In the genomic region with DNA sequence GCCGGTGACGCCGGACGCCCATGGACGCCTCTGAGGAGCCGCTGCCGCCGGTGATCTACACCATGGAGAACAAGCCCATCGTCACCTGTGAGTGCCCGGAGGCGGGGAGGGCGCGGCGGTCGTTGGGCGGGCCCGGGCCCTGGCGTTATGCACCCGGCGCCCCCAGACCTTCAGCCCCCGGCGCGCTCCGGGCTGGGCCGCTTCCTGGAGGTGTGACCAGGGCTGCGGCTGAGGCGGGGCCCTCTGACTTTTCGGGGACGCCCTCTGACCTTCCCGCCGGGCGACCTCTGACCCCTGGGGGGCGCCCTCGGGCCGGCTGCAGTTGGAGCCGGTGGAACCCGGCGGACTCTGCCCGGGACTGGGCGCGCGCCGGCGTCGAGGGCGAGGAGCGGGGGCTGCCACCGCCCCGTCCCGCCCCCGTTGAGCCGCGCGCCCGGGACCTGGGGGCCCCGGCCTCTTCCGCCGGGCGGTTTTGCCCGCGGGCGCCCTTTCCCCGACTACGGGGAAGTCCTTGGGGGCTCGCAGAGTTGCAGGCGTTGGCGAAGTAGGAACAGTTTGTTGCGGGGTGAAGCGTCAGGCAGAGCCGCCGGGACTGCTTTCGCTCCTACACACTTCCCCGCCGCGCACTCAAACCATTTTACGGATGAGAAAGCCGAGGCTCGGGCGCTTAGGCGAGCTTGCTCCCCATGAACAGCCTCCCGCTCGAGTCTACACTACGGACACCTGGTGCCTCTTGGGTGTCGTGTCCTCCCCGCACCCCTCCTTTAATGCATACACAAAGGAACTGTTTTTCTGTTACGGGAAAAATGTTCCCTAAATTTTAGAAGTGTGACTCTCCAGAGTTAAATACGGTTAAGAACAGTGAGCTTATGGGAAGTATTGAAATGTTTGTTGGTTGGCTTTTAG, we compare ENCODE assay signal across 8 cellular contexts. TPM values are rescaled to one million over a fixed set of nuclear protein-coding genes. Genes with fewer than 3 reads are reported as not detected.
A peak's percentile ranks its signal among the peaks of the same experiment; 100 is the strongest.
DNase-seq lines count a peak whose midpoint lies in the region; TF ChIP-seq lines count a peak whose summit lies in the region.

No MANE protein-coding gene starts in this region.

- H3K36me3 ChIP-seq in GM06990 (ENCODE audit: control insufficient read depth, insufficient read depth, low read length) (no peaks in the 10 kb centered on the region), H7 (replicated peaks; ENCODE audit: control insufficient read depth, insufficient read depth, low read length) (no peaks in the 10 kb centered on the region), mammary epithelial cell (ENCODE audit: insufficient read depth, low read length) (no peaks in the 10 kb centered on the region), kidney epithelial cell (ENCODE audit: control insufficient read depth, insufficient read depth, low read length) (no peaks in the 10 kb centered on the region)

- WGBS in mammary epithelial cell (ENCODE audit: low coverage, missing lambda C conversion rate), result 0% methylated on average over 16 of the region's 87 CpGs

- H3K27me3 ChIP-seq in GM06990 (replicated peaks; ENCODE audit: control insufficient read depth, insufficient read depth, low read length), result no peaks in the 10 kb centered on the region
- no peaks in the 10 kb centered on the region for H3K27me3 ChIP-seq in H7 (ENCODE audit: control insufficient read depth, insufficient read depth, low read length)
- H3K27me3 ChIP-seq in mammary epithelial cell (ENCODE audit: insufficient read depth, low read length), result no peaks in the 10 kb centered on the region
- no peaks in the 10 kb centered on the region for H3K27me3 ChIP-seq in kidney epithelial cell (ENCODE audit: control insufficient read depth, insufficient read depth, low read length)

- H3K4me2 ChIP-seq in mammary epithelial cell (ENCODE audit: insufficient read depth, low read depth, low read length), result peak overlapping the region; percentile 90

- TF ChIP-seq CTCF in GM06990 (IDR thresholded peaks at IDR 0.05; ENCODE audit: insufficient read depth, low read length, poor library complexity, severe bottlenecking) (peak; percentile 61), WI38 (IDR thresholded peaks at IDR 0.05; ENCODE audit: low read depth, low read length) (no peak), mammary epithelial cell (conservative IDR thresholded peaks at IDR 0.05 in 1 of 2, IDR thresholded peaks at IDR 0.05 in 1 of 2; ENCODE audit: extremely low read depth in 1 of 2, insufficient read depth in 1 of 2, low read depth in 1 of 2, low read length in 2 of 2) (no peak), kidney epithelial cell (IDR thresholded peaks at IDR 0.05; ENCODE audit: insufficient read depth, low read length, poor library complexity, severe bottlenecking) (no peak)

- in situ Hi-C loops in mammary epithelial cell (cut with MboI; ENCODE audit: low sequenced_read_pairs in 2 of 2), result no loop called here

- H3K4me3 ChIP-seq in GM06990 (replicated peaks; ENCODE audit: low read depth, low read length) (peak overlapping the region; percentile 87), H7 (ENCODE audit: insufficient read depth, low read depth, low read length) (peak overlapping the region; percentile 84), WI38 (ENCODE audit: low read depth, low read length) (peak overlapping the region; percentile 77), mammary epithelial cell (replicated peaks in 1 of 3; ENCODE audit: insufficient read depth in 1 of 3, low read depth in 2 of 3, low read length in 3 of 3) (peak overlapping the region; percentile 43 to 84 (median 61)), kidney epithelial cell (ENCODE audit: low read depth, low read length) (peak overlapping the region; percentile 85)

- DNase-seq in GM06990 (ENCODE audit: extremely low read depth, insufficient read length) (peak; percentile 87), H7 (peak; percentile 98), M059J (ENCODE audit: low read depth) (peak; percentile 42), mammary epithelial cell (peak; percentile 40), kidney epithelial cell (ENCODE audit: low read depth) (no peak), NCI-H2081 treated with DMSO at 0.1 percent for 48 hours (lab: John Stamatoyannopoulos, UW) (no peak)
- DNase-seq in stimulated activated CD4-positive, alpha-beta T cell treated with anti-CD3 and anti-CD28 coated beads, Interleukin-1b, Interleukin-23, amount 100 ng/mL, for 1 hour (ENCODE audit: low read depth in 2 of 2), result peak; percentile 51 to 63

- H4K20me1 ChIP-seq in mammary epithelial cell (ENCODE audit: insufficient read depth, low read length), result peaks cover 2% of the 10 kb centered on the region

- intact Hi-C loops in mammary epithelial cell (cut with micrococcal nuclease), result no loop called here

- peak overlapping the region; percentile 67 for H3K27ac ChIP-seq in mammary epithelial cell (ENCODE audit: insufficient read depth, low read depth, low read length)

- dilution Hi-C loops in mammary epithelial cell (cut with HindIII; ENCODE audit: low sequenced_read_pairs), result loop anchor here (5.0 kb wide), 3 partner anchors 200 to 325 kb away; a partner anchor contains a TSS

- no peaks in the 10 kb centered on the region for H3K9me3 ChIP-seq in mammary epithelial cell (replicated peaks; ENCODE audit: insufficient read depth, low read length)

- H3K9ac ChIP-seq in mammary epithelial cell (ENCODE audit: insufficient read depth, low read length), result peak overlapping the region; percentile 67

- no TSS peak for BruUV-seq in mammary epithelial cell (replicated peaks; lab: Mats Ljungman, UMichigan)

- CTCF ChIA-PET in mammary epithelial cell (lab: Charles Lee; ENCODE audit: low non-redundant PET), result no interaction called here

- H2AFZ ChIP-seq in mammary epithelial cell (ENCODE audit: low read depth, low read length), result peak overlapping the region; percentile 88

- H3K4me1 ChIP-seq in mammary epithelial cell (ENCODE audit: insufficient read depth, low read length), result peaks cover 13% of the 10 kb centered on the region

- peaks cover 60% of the 10 kb centered on the region for H3K79me2 ChIP-seq in mammary epithelial cell (ENCODE audit: insufficient read depth, low read length)

RNA-seq across cellular contexts. Expression of a gene that starts 0.6 kb away (rescaled TPM):
- total RNA-seq in H7 (2014; rRNA removed; shearing (Covaris generic)), result 24.8 and 34.5 TPM in 2 replicates
- 18.4 and 33.1 TPM in 2 replicates for total RNA-seq in M059J (2014; rRNA removed; shearing (Covaris generic))
- total RNA-seq in mammary epithelial cell, result 10 to 100 TPM; 36.3 to 37.3 TPM
- 18.3 TPM for polyA plus RNA-seq in mammary epithelial cell
- polyA minus RNA-seq in mammary epithelial cell, result 113 TPM
- 30.9 and 35.0 TPM in 2 replicates for total RNA-seq in kidney epithelial cell

Comparison
In these comparisons a context has a peak if more than half of its experiments do, and no peak if none do; other contexts are left out.
1. DNase-seq: peak in GM06990 (single experiment), H7 (single experiment), M059J (single experiment), mammary epithelial cell (single experiment) and stimulated activated CD4-positive, alpha-beta T cell treated with anti-CD3 and anti-CD28 coated beads, Interleukin-1b, Interleukin-23, amount 100 ng/mL, for 1 hour (2 of 2); none in kidney epithelial cell (single experiment) and NCI-H2081 treated with DMSO at 0.1 percent for 48 hours (single experiment).
2. Peak in every context shown above with its lines, with median percentiles within 50 percentile points of each other: H3K4me3 ChIP-seq.